ENCODE assay signal across 11 cellular contexts in the genomic region with DNA sequence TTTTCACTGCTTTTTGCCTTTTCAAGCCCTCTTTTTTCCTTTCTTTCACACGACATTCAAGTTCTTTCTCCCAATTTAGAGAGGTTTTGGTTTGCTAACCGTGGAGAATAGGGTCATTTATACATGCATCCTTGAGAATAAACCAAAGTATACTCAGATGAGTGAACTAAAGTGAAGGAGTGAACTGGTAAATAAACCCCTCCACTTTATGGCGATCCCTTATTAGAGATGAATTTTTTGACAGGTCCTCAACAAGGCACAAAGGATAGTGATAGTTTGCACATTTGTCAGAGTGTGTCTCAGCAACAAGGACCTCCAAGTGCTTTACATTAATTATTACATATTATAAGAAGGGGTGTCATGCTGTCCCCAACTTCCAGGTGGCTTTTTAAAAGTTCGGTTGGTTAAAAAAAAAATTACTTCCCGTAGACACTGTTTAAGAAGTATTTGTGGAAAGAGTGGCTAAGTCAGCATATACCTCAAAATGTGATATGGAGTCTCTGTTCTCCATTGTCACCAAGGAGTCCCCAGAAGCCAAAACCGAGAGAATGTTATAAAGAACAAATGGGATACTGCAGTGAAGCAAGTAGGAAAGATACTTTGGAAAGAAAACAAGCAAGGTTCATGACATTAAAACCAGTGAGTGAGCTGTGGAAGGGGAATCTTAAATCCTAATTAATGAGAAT. TPM values are rescaled to one million over a fixed set of nuclear protein-coding genes. Genes with fewer than 3 reads are reported as not detected.
DNase-seq lines count a peak whose midpoint lies in the region; ATAC-seq and TF ChIP-seq lines count a peak whose summit lies in the region.
"Had no signal": no experiment of that assay in that cellular context is flagged by ENCODE, and none has a peak within 500 bp of the region (broad histone marks: within the 10 kb centered on the region; RNA-seq: fewer than 3 reads in every experiment).

No MANE protein-coding gene starts in this region.

- no peak overlapping the region for H3K27ac Mint-ChIP-seq in activated naive CD4-positive, alpha-beta T cell treated with anti-CD3 and anti-CD28 coated beads, Interleukin-2, amount 50 U/mL, for 24 hours
- no peak overlapping the region for H3K27ac Mint-ChIP-seq in activated T-helper 2 cell treated with anti-CD3 and anti-CD28 coated beads, Interferon-gamma antibody, Interleukin-2, Interleukin-4, amounts not matched to agents 10 μg/mL and 5 μg/mL and 100 μg/mL, durations not matched to agents 14 hours and 24 hours and 36 hours

- no peaks in the 10 kb centered on the region for H3K9me3 ChIP-seq in mucosa of rectum (ENCODE audit: control insufficient read depth in 2 of 2, low read length in 2 of 2)
- no peaks in the 10 kb centered on the region for H3K9me3 ChIP-seq in testis
- no peaks in the 10 kb centered on the region for H3K9me3 ChIP-seq in OCI-LY7 (ENCODE audit: low read length)
- no peaks in the 10 kb centered on the region for H3K9me3 ChIP-seq in mucosa of descending colon

- no peak overlapping the region for H2AFZ ChIP-seq in OCI-LY7 (ENCODE audit: low read length)

- H3K4me3 Mint-ChIP-seq in activated naive CD4-positive, alpha-beta T cell treated with anti-CD3 and anti-CD28 coated beads, Interleukin-2, amount 50 U/mL, for 24 hours = peak overlapping the region; percentile 72
- peak overlapping the region; percentile 66 for H3K4me3 Mint-ChIP-seq in activated T-helper 2 cell treated with anti-CD3 and anti-CD28 coated beads, Interferon-gamma antibody, Interleukin-2, Interleukin-4, amounts not matched to agents 10 μg/mL and 5 μg/mL and 100 μg/mL, durations not matched to agents 14 hours and 24 hours and 36 hours (ENCODE audit: low read depth)

- POLR2A ChIA-PET in OCI-LY7 (lab: Charles Lee) = no interaction called here

- peaks cover 44% of the 10 kb centered on the region for H3K4me1 Mint-ChIP-seq in activated naive CD4-positive, alpha-beta T cell treated with anti-CD3 and anti-CD28 coated beads, Interleukin-2, amount 50 U/mL, for 24 hours
- peaks cover 18% of the 10 kb centered on the region for H3K4me1 Mint-ChIP-seq in activated T-helper 2 cell treated with anti-CD3 and anti-CD28 coated beads, Interferon-gamma antibody, Interleukin-2, Interleukin-4, amounts not matched to agents 10 μg/mL and 5 μg/mL and 100 μg/mL, durations not matched to agents 14 hours and 24 hours and 36 hours (ENCODE audit: low read depth)

- intact Hi-C loops in activated T-helper 2 cell treated with anti-CD3 and anti-CD28 coated beads, Interferon-gamma antibody, Interleukin-2, Interleukin-4, amounts not matched to agents 10 μg/mL and 5 μg/mL and 100 μg/mL, durations not matched to agents 14 hours and 24 hours and 36 hours (cut with micrococcal nuclease) = loop anchor here (5.0 kb wide), 1 partner anchor 140 kb away; a partner anchor contains a TSS
- intact Hi-C loops in testis (cut with DNase I; ENCODE audit: low total_unique reads) (no loop called here), OCI-LY7 (cut with micrococcal nuclease; ENCODE audit: unreplicated experiment) (no loop called here), mucosa of descending colon (cut with DNase I, micrococcal nuclease) (no loop called here)

- peak overlapping the region; percentile 69 to 92 for H3K4me3 ChIP-seq in mucosa of rectum (ENCODE audit: low read length in 2 of 2)
- no peak overlapping the region for H3K4me3 ChIP-seq in testis
- H3K4me3 ChIP-seq in OCI-LY7 (ENCODE audit: low read depth, low read length, poor library complexity, severe bottlenecking) = no peak overlapping the region
- no peak overlapping the region for H3K4me3 ChIP-seq in mucosa of descending colon

- H3K27me3 ChIP-seq in mucosa of rectum (ENCODE audit: control insufficient read depth in 2 of 2, insufficient read depth in 2 of 2, low read length in 2 of 2) (no peaks in the 10 kb centered on the region), testis (no peaks in the 10 kb centered on the region)

- no peaks in the 10 kb centered on the region for H3K79me2 ChIP-seq in OCI-LY7 (ENCODE audit: insufficient read depth, low read depth, low read length)

- peaks cover 0 to 21% of the 10 kb centered on the region in 2 donors for H3K4me1 ChIP-seq in mucosa of rectum (ENCODE audit: control insufficient read depth in 2 of 2, insufficient read depth in 2 of 2, low read length in 2 of 2)
- H3K4me1 ChIP-seq in testis = peaks cover 7% of the 10 kb centered on the region
- no peaks in the 10 kb centered on the region for H3K4me1 ChIP-seq in OCI-LY7 (ENCODE audit: insufficient read depth, low read length, poor library complexity, severe bottlenecking)
- peaks cover 17% of the 10 kb centered on the region for H3K4me1 ChIP-seq in mucosa of descending colon (ENCODE audit: low read depth)

- H4K20me1 ChIP-seq in OCI-LY7 (ENCODE audit: insufficient read depth, low read length) = no peaks in the 10 kb centered on the region

- BruUV-seq in OCI-LY7 (replicated peaks; lab: Mats Ljungman, UMichigan) = no TSS peak

- CTCF ChIA-PET in OCI-LY7 (lab: Charles Lee; ENCODE audit: unreplicated experiment) = no interaction called here

- H3K27ac ChIP-seq in mucosa of rectum (ENCODE audit: low read depth in 2 of 2, low read length in 2 of 2) (peak overlapping the region in 1 of 2 donors; percentile 92), testis (peak overlapping the region; percentile 87 to 93), OCI-LY7 (ENCODE audit: low read depth, low read length, poor library complexity, severe bottlenecking) (no peak overlapping the region)

- H3K9me2 ChIP-seq in OCI-LY7 (ENCODE audit: insufficient read depth, low read length) = no peaks in the 10 kb centered on the region

- no peak overlapping the region for H3K4me2 ChIP-seq in OCI-LY7 (ENCODE audit: low read length)

- TF ChIP-seq CTCF in testis (IDR thresholded peaks at IDR 0.05) (no peak), OCI-LY7 (conservative IDR thresholded peaks at IDR 0.05; ENCODE audit: low read length) (no peak), mucosa of descending colon (IDR thresholded peaks at IDR 0.05) (no peak)

- no peaks in the 10 kb centered on the region for H3K9me3 Mint-ChIP-seq in activated naive CD4-positive, alpha-beta T cell treated with anti-CD3 and anti-CD28 coated beads, Interleukin-2, amount 50 U/mL, for 24 hours
- no peaks in the 10 kb centered on the region for H3K9me3 Mint-ChIP-seq in activated T-helper 2 cell treated with anti-CD3 and anti-CD28 coated beads, Interferon-gamma antibody, Interleukin-2, Interleukin-4, amounts not matched to agents 10 μg/mL and 5 μg/mL and 100 μg/mL, durations not matched to agents 14 hours and 24 hours and 36 hours

- no peak for TF ChIP-seq POLR2A in testis (IDR thresholded peaks at IDR 0.05)

- H3K36me3 Mint-ChIP-seq in activated naive CD4-positive, alpha-beta T cell treated with anti-CD3 and anti-CD28 coated beads, Interleukin-2, amount 50 U/mL, for 24 hours = no peaks in the 10 kb centered on the region
- H3K36me3 Mint-ChIP-seq in activated T-helper 2 cell treated with anti-CD3 and anti-CD28 coated beads, Interferon-gamma antibody, Interleukin-2, Interleukin-4, amounts not matched to agents 10 μg/mL and 5 μg/mL and 100 μg/mL, durations not matched to agents 14 hours and 24 hours and 36 hours (ENCODE audit: low read depth) = no peaks in the 10 kb centered on the region

- H3K36me3 ChIP-seq in mucosa of rectum (ENCODE audit: control insufficient read depth in 2 of 2, insufficient read depth in 2 of 2, low read length in 2 of 2) (peaks cover 0 to 2% of the 10 kb centered on the region in 2 donors), testis (ENCODE audit: low read depth, missing control alignments) (no peaks in the 10 kb centered on the region), OCI-LY7 (ENCODE audit: insufficient read depth, low read length) (no peaks in the 10 kb centered on the region), mucosa of descending colon (ENCODE audit: low read depth) (no peaks in the 10 kb centered on the region)

- no peak overlapping the region for H3K9ac ChIP-seq in mucosa of rectum (ENCODE audit: low read depth in 1 of 2, low read length in 2 of 2)

- DNase-seq in activated naive CD4-positive, alpha-beta T cell treated with Interleukin-2 at 50 U/mL for 16 hours = no peak
- no peak for DNase-seq in activated T-helper 2 cell treated with anti-CD3 and anti-CD28 coated beads, Interferon-gamma antibody, Interleukin-2, Interleukin-4, amounts not matched to agents 10 μg/mL and 5 μg/mL and 100 μg/mL, durations not matched to agents 14 hours and 24 hours and 36 hours (ENCODE audit: low spot score)
- DNase-seq in testis = no peak
- no peak for DNase-seq in OCI-LY7 (ENCODE audit: low spot score)
- no peak for DNase-seq in KG1 (lab: John Stamatoyannopoulos, UW)
- no peak for DNase-seq in mucosa of descending colon
- DNase-seq: activated CD4-positive, alpha-beta T cell treated with anti-CD3 and anti-CD28 coated beads for 1 hour; dorsolateral prefrontal cortex; NCI-H2171 had no signal

- ATAC-seq in mucosa of descending colon = no peak

- 54 to 72% methylated on average over 6 of the region's 6 CpGs for WGBS in testis, 2 donors

- peaks cover 3% of the 10 kb centered on the region for H3K27me3 Mint-ChIP-seq in activated naive CD4-positive, alpha-beta T cell treated with anti-CD3 and anti-CD28 coated beads, Interleukin-2, amount 50 U/mL, for 24 hours
- H3K27me3 Mint-ChIP-seq in activated T-helper 2 cell treated with anti-CD3 and anti-CD28 coated beads, Interferon-gamma antibody, Interleukin-2, Interleukin-4, amounts not matched to agents 10 μg/mL and 5 μg/mL and 100 μg/mL, durations not matched to agents 14 hours and 24 hours and 36 hours (ENCODE audit: low read depth) = peaks cover 39% of the 10 kb centered on the region

RNA-seq across cellular contexts. Expression of a gene that starts 1.7 kb away (rescaled TPM):
- 1.8 and 2.4 TPM in 2 replicates for total RNA-seq in activated T-helper 2 cell treated with anti-CD3 and anti-CD28 coated beads, Interferon-gamma antibody, Interleukin-2, Interleukin-4, amounts not matched to agents 10 μg/mL and 5 μg/mL and 100 μg/mL, durations not matched to agents 14 hours and 24 hours and 36 hours
- total RNA-seq in testis (10 to 100 TPM; 52.3 to 58.7 TPM), OCI-LY7 (2022) (not detected in 2 replicates), mucosa of descending colon (100 to 1,000 TPM in 2 of 3 donors, 10 to 100 TPM in 1; 95.4 to 212 (median 155) TPM)
- 64.0 TPM for polyA plus RNA-seq in testis (ENCODE audit: insufficient read depth, low read depth, low replicate concordance)
- not detected in 2 replicates for total RNA-seq in OCI-LY7 (2014; rRNA removed; shearing (Covaris generic))

Comparison
In these comparisons a context has a peak if more than half of its experiments do, and no peak if none do; other contexts are left out.
1. H3K4me3 ChIP-seq: peak in mucosa of rectum (2 of 2); none in testis (0 of 2), OCI-LY7 (single experiment) and mucosa of descending colon (single experiment).
2. RNA of a gene that starts 1.7 kb away (total RNA-seq): 95.4 to 212 TPM in mucosa of descending colon and 52.3 to 58.7 TPM in testis; 1.8 to 2.4 TPM in activated T-helper 2 cell treated with anti-CD3 and anti-CD28 coated beads, Interferon-gamma antibody, Interleukin-2, Interleukin-4, amounts not matched to agents 10 μg/mL and 5 μg/mL and 100 μg/mL, durations not matched to agents 14 hours and 24 hours and 36 hours and not detected in OCI-LY7; every median in the first group is over 10 times any median in the second.